ENCODE assay signal across 1 cellular context in genomic region chr15:89472785-89473256, GRCh38.
A peak's percentile ranks its signal among the peaks of the same experiment; 100 is the strongest.
TF ChIP-seq lines count a peak whose summit lies in the region.

No MANE protein-coding gene starts in this region.

TF ChIP-seq in HepG2, 621 proteins besides CTCF, POLR2A, EP300 and RAD21 (continued from another document):
- TF ChIP-seq KIAA2018 (CRISPR knock-in tag; IDR thresholded peaks at IDR 0.05; ENCODE audit: borderline replicate concordance) = no peak
- TF ChIP-seq UBTF (CRISPR knock-in tag; IDR thresholded peaks at IDR 0.05) = 0 out of 2 replicates have a peak, but pooled peaks have one; percentile 29
- TF ChIP-seq ZBTB21 (CRISPR knock-in tag; IDR thresholded peaks at IDR 0.05) = 0 out of 2 replicates have a peak, but pooled peaks have one; percentile 15
